Comparison of ENCODE assay signal across 8 cellular contexts in the genomic region with DNA sequence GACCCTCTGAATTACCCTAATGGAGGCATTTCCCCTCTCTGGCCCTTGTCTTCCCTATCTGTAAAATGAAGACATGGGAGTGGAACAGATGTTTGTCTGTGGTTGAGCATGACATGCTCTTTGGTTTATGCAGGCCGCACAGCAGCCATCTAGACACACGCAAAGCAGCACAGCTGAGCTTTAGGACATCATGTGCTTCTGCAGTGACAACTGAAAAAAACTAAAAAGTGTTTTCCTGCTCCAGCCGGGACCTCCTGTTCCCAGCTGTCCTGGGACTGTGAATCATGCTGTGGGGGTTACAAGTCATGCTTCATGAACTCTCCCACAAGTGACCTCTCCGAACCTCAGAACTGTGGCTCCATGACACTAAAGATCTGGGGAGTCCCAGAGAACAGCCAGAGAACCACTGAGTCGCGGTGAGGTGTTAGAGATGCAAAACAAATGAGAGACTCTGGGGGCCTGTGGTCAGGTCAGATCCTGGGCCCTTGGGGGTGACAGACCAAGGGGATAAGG. TPM values are rescaled to one million over a fixed set of nuclear protein-coding genes. Genes with fewer than 3 reads are reported as not detected.
DNase-seq lines count a peak whose midpoint lies in the region; ATAC-seq and TF ChIP-seq lines count a peak whose summit lies in the region.

No MANE protein-coding gene starts in this region.

- peak overlapping the region in 6 of 8 donors; percentile 54 to 74 (median 66) for H3K4me3 ChIP-seq in spleen

- H3K27me3 Mint-ChIP-seq in WTC11 (ENCODE audit: low read depth), result peaks cover 18% of the 10 kb centered on the region

- peak overlapping the region; percentile 22 to 96 (median 88) for H3K27ac ChIP-seq in spleen

- peak overlapping the region; percentile 97 for H3K4me3 Mint-ChIP-seq in WTC11

- peak; percentile 63 for ATAC-seq in GM18873 (IDR thresholded peaks at IDR 0.05; ENCODE audit: low FRiP score, unreplicated experiment)
- ATAC-seq in HG03095 (IDR thresholded peaks at IDR 0.05; ENCODE audit: unreplicated experiment), result peak; percentile 56
- ATAC-seq in WTC11, result no peak

- DNase-seq in AG08395 (ENCODE audit: low spot score) (peak; percentile 43), WTC11 (ENCODE audit: low spot score) (no peak), germinal center (ENCODE audit: low spot score) (peak; percentile 26), spleen (no peak), NCI-H1694 treated with DMSO at 0.1 percent for 48 hours (lab: John Stamatoyannopoulos, UW) (no peak), amygdala (lab: John Stamatoyannopoulos, UW) (no peak)

- intact Hi-C loops in spleen (cut with DNase I; ENCODE audit: low total_unique reads), result no loop called here

- H3K4me1 ChIP-seq in spleen, result peaks cover 26 to 78% (median 68%) of the 10 kb centered on the region in 6 donors

- H3K27ac Mint-ChIP-seq in WTC11, result no peak overlapping the region

- CTCF ChIA-PET in WTC11 (lab: Charles Lee), result interaction anchor here (1.9 to 2.7 kb wide), 3 partner anchors 22 to 220 kb away, joined by 12 to 29 read pairs (median 15); a partner anchor contains a TSS

- H3K36me3 Mint-ChIP-seq in WTC11, result peaks cover 2% of the 10 kb centered on the region; the same call in 1 of the 2 replicates

- TF ChIP-seq POLR2A in spleen (IDR thresholded peaks at IDR 0.05), result peak in 1 of 3 donors; percentile 38

- no peaks in the 10 kb centered on the region for H3K36me3 ChIP-seq in spleen

- peaks cover 59% of the 10 kb centered on the region for H3K4me1 Mint-ChIP-seq in WTC11

- POLR2A ChIA-PET in WTC11 (lab: Charles Lee), result interaction anchor here (3.1 kb wide), 1 partner anchor 80 kb away, joined by 22 read pairs; a partner anchor contains a TSS

- H3K27me3 ChIP-seq in spleen (replicated peaks in 1 of 7), result peaks cover 0 to 21% (median 0%) of the 10 kb centered on the region in 7 donors

- 34 to 48% (median 45%) methylated on average over 6 of the region's 6 CpGs for WGBS in spleen, 5 donors

- H3K9me3 Mint-ChIP-seq in WTC11, result no peaks in the 10 kb centered on the region

- no peak for TF ChIP-seq CTCF in WTC11 (IDR thresholded peaks at IDR 0.05)
- TF ChIP-seq CTCF in spleen (IDR thresholded peaks at IDR 0.05 in 8 of 11, conservative IDR thresholded peaks at IDR 0.05 in 3 of 11), result no peak

- H3K9me3 ChIP-seq in spleen, result no peaks in the 10 kb centered on the region

TF ChIP-seq in WTC11, 78 proteins besides CTCF, POLR2A, EP300 and RAD21 (continues in another document):
- TF ChIP-seq, protein P1, sequence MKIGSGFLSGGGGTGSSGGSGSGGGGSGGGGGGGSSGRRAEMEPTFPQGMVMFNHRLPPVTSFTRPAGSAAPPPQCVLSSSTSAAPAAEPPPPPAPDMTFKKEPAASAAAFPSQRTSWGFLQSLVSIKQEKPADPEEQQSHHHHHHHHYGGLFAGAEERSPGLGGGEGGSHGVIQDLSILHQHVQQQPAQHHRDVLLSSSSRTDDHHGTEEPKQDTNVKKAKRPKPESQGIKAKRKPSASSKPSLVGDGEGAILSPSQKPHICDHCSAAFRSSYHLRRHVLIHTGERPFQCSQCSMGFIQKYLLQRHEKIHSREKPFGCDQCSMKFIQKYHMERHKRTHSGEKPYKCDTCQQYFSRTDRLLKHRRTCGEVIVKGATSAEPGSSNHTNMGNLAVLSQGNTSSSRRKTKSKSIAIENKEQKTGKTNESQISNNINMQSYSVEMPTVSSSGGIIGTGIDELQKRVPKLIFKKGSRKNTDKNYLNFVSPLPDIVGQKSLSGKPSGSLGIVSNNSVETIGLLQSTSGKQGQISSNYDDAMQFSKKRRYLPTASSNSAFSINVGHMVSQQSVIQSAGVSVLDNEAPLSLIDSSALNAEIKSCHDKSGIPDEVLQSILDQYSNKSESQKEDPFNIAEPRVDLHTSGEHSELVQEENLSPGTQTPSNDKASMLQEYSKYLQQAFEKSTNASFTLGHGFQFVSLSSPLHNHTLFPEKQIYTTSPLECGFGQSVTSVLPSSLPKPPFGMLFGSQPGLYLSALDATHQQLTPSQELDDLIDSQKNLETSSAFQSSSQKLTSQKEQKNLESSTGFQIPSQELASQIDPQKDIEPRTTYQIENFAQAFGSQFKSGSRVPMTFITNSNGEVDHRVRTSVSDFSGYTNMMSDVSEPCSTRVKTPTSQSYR (CRISPR knock-in tag; IDR thresholded peaks at IDR 0.05), result no peak
- no peak for TF ChIP-seq FOXP1 (CRISPR knock-in tag; IDR thresholded peaks at IDR 0.05; ENCODE audit: borderline replicate concordance)
- TF ChIP-seq, protein P2, sequence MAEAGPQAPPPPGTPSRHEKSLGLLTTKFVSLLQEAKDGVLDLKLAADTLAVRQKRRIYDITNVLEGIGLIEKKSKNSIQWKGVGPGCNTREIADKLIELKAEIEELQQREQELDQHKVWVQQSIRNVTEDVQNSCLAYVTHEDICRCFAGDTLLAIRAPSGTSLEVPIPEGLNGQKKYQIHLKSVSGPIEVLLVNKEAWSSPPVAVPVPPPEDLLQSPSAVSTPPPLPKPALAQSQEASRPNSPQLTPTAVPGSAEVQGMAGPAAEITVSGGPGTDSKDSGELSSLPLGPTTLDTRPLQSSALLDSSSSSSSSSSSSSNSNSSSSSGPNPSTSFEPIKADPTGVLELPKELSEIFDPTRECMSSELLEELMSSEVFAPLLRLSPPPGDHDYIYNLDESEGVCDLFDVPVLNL (CRISPR knock-in tag; IDR thresholded peaks at IDR 0.05; ENCODE audit: borderline replicate concordance, low read depth), result no peak
- TF ChIP-seq, protein P3, sequence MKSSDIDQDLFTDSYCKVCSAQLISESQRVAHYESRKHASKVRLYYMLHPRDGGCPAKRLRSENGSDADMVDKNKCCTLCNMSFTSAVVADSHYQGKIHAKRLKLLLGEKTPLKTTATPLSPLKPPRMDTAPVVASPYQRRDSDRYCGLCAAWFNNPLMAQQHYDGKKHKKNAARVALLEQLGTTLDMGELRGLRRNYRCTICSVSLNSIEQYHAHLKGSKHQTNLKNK (CRISPR knock-in tag; IDR thresholded peaks at IDR 0.05), result no peak
- no peak for TF ChIP-seq FOXJ3 (CRISPR knock-in tag; IDR thresholded peaks at IDR 0.05; ENCODE audit: borderline replicate concordance)
- TF ChIP-seq, protein P4, sequence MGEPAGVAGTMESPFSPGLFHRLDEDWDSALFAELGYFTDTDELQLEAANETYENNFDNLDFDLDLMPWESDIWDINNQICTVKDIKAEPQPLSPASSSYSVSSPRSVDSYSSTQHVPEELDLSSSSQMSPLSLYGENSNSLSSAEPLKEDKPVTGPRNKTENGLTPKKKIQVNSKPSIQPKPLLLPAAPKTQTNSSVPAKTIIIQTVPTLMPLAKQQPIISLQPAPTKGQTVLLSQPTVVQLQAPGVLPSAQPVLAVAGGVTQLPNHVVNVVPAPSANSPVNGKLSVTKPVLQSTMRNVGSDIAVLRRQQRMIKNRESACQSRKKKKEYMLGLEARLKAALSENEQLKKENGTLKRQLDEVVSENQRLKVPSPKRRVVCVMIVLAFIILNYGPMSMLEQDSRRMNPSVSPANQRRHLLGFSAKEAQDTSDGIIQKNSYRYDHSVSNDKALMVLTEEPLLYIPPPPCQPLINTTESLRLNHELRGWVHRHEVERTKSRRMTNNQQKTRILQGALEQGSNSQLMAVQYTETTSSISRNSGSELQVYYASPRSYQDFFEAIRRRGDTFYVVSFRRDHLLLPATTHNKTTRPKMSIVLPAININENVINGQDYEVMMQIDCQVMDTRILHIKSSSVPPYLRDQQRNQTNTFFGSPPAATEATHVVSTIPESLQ (CRISPR knock-in tag; IDR thresholded peaks at IDR 0.05), result no peak
- TF ChIP-seq, protein P5, sequence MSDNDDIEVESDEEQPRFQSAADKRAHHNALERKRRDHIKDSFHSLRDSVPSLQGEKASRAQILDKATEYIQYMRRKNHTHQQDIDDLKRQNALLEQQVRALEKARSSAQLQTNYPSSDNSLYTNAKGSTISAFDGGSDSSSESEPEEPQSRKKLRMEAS (CRISPR knock-in tag; IDR thresholded peaks at IDR 0.05), result no peak
- TF ChIP-seq, protein P6, sequence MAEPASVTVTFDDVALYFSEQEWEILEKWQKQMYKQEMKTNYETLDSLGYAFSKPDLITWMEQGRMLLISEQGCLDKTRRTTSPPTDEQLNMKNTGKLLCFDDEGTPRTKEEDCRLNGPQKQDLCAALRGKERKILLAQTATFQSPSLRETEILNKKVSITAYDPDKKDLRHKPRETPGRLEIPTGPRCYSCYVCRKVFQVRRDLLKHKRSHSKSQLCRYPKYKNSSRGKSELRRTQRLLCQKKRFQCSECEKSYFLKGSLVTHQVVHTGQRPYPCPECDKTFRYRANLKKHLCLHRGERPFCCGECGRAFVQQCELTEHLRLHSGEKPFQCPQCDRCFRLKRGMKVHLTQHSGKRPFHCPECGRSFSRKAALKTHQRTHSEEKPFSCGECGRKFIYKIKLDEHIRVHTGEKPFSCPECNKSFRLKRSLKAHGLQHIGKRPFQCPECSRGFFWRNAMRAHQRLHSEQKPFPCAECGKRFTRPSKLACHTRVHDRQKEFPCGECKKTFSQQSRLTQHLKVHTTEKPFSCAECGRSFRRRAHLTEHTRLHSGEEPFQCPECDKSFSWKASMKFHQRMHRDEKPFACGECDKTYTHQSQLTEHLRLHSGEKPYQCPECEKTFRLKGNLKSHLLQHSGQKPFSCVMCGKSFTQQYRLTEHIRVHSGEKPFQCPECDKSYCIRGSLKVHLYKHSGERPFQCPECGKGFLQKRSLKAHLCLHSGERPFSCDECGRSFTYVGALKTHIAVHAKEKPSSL (CRISPR knock-in tag; conservative IDR thresholded peaks at IDR 0.05), result no peak
- no peak for TF ChIP-seq ESRRA (CRISPR knock-in tag; IDR thresholded peaks at IDR 0.05; ENCODE audit: borderline replicate concordance)
- no peak for TF ChIP-seq GABPB1 (CRISPR knock-in tag; IDR thresholded peaks at IDR 0.05)
- TF ChIP-seq NFATC4 (CRISPR knock-in tag; IDR thresholded peaks at IDR 0.05), result no peak
- TF ChIP-seq, protein P7, sequence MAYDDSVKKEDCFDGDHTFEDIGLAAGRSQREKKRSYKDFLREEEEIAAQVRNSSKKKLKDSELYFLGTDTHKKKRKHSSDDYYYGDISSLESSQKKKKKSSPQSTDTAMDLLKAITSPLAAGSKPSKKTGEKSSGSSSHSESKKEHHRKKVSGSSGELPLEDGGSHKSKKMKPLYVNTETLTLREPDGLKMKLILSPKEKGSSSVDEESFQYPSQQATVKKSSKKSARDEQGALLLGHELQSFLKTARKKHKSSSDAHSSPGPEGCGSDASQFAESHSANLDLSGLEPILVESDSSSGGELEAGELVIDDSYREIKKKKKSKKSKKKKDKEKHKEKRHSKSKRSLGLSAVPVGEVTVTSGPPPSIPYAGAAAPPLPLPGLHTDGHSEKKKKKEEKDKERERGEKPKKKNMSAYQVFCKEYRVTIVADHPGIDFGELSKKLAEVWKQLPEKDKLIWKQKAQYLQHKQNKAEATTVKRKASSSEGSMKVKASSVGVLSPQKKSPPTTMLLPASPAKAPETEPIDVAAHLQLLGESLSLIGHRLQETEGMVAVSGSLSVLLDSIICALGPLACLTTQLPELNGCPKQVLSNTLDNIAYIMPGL (CRISPR knock-in tag; IDR thresholded peaks at IDR 0.05), result no peak

RNA-seq across cellular contexts. Expression of a gene that starts 1.7 kb away (rescaled TPM):
- total RNA-seq in WTC11 (2021) (11.1 to 14.1 TPM (median 12.2 TPM) in 3 replicates), spleen (10 to 100 TPM; 11.6 to 59.7 (median 36.3) TPM)
- polyA plus RNA-seq in spleen, result 10 to 100 TPM in 2 of 3 donors, 1 to 10 TPM in 1; 8.8 to 12.9 (median 12.2) TPM

RNA-seq across cellular contexts. Expression of a gene that starts 21.4 kb away (rescaled TPM):
- total RNA-seq in WTC11 (2021), result 41.1 to 43.9 TPM (median 43.2 TPM) in 3 replicates
- 10 to 100 TPM; 46.5 to 68.7 (median 61.2) TPM for total RNA-seq in spleen
- 10 to 100 TPM; 11.4 to 15.6 (median 11.8) TPM for polyA plus RNA-seq in spleen

Comparison
In these comparisons a context has a peak if more than half of its experiments do, and no peak if none do; other contexts are left out.
1. DNase-seq: peak in AG08395 (single experiment) and germinal center (single experiment); none in WTC11 (single experiment), spleen (single experiment), NCI-H1694 treated with DMSO at 0.1 percent for 48 hours (single experiment) and amygdala (0 of 56).